In the genomic region with DNA sequence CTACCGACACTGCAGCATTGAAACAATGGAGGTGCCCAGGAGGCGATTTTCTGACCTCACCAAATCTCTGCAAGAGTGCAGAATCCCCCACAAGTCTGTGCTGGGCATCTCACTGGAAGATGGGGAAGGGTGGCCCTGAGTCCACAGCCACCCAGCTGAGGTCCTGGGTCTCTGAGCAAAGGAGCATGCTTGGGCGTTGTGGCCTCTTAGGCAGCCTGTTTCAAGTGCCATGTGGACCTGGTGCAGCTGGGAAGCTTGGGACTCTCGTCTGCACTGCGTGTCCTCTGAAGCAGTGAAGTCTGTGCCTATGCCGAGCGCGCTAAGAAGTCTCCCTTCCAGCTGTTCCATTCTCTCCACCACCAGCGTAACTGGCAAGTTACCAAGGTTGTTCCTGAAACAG, we compare ENCODE assay signal across 25 cellular contexts. TPM values are rescaled to one million over a fixed set of nuclear protein-coding genes. Genes with fewer than 3 reads are reported as not detected.
A peak's percentile ranks its signal among the peaks of the same experiment; 100 is the strongest.
DNase-seq lines count a peak whose midpoint lies in the region; ATAC-seq and TF ChIP-seq lines count a peak whose summit lies in the region.
"Had no signal": no experiment of that assay in that cellular context is flagged by ENCODE, and none has a peak within 500 bp of the region (broad histone marks: within the 10 kb centered on the region; RNA-seq: fewer than 3 reads in every experiment).

No MANE protein-coding gene starts in this region.

- H3K4me1 ChIP-seq in IMR-90 (ENCODE audit: control insufficient read depth, insufficient read depth, low read length), result no peaks in the 10 kb centered on the region
- H3K4me1 ChIP-seq in gastroesophageal sphincter, result peaks cover 4 to 89% (median 8%) of the 10 kb centered on the region in 3 donors
- peaks cover 23% of the 10 kb centered on the region for H3K4me1 ChIP-seq in upper lobe of right lung

- H3K4me2 ChIP-seq in IMR-90 (ENCODE audit: low read depth, low read length), result no peak overlapping the region
- H3K4me2 ChIP-seq: BLaER1 had no signal

- CTCF ChIA-PET in IMR-90 (lab: Yijun Ruan, JAX), result interaction anchor here (0.6 kb wide), 1 partner anchor 8 kb away, joined by 3 read pairs; no protein-coding TSS in a partner anchor

- no peaks in the 10 kb centered on the region for H3K79me1 ChIP-seq in IMR-90 (ENCODE audit: low read depth in 1 of 2, low read length in 2 of 2)

- H3K9me3 ChIP-seq in IMR-90 (ENCODE audit: control insufficient read depth, insufficient read depth, low read length) (no peaks in the 10 kb centered on the region), gastroesophageal sphincter (no peaks in the 10 kb centered on the region), upper lobe of right lung (no peaks in the 10 kb centered on the region)
- H3K9me3 ChIP-seq: BLaER1 had no signal

- no peak for TF ChIP-seq RAD21 in IMR-90 (IDR thresholded peaks at IDR 0.05; ENCODE audit: low read length)

- no peak overlapping the region for H2AK9ac ChIP-seq in IMR-90 (replicated peaks; ENCODE audit: low read depth, low read length, poor library complexity)

- POLR2A ChIA-PET in IMR-90 (lab: Charles Lee; ENCODE audit: unreplicated experiment), result no interaction called here

- H2BK20ac ChIP-seq in IMR-90 (ENCODE audit: low read depth, low read length), result no peak overlapping the region

- H3K56ac ChIP-seq in IMR-90 (ENCODE audit: extremely low read depth, insufficient read depth, low read length), result no peak overlapping the region

- TF ChIP-seq CTCF in IMR-90 (conservative IDR thresholded peaks at IDR 0.05; ENCODE audit: low read depth, low read length), result no peak
- TF ChIP-seq CTCF in dorsolateral prefrontal cortex (IDR thresholded peaks at IDR 0.05 in 54 of 56, conservative IDR thresholded peaks at IDR 0.05 in 2 of 56; ENCODE audit: low read depth in 1 of 56, partially characterized antibody in 56 of 56), result no peak
- no peak for TF ChIP-seq CTCF in gastroesophageal sphincter (IDR thresholded peaks at IDR 0.05)
- no peak for TF ChIP-seq CTCF in upper lobe of right lung (IDR thresholded peaks at IDR 0.05)

- no peak overlapping the region for H3K4ac ChIP-seq in IMR-90 (ENCODE audit: low read depth, low read length)

- H4K91ac ChIP-seq in IMR-90 (ENCODE audit: insufficient read depth, low read depth, low read length), result no peak overlapping the region

- in situ Hi-C loops in IMR-90 (cut with MboI; ENCODE audit: low sequenced_read_pairs), result no loop called here

- no peak overlapping the region for H3K14ac ChIP-seq in IMR-90 (replicated peaks; ENCODE audit: low read depth, low read length)

- H3K27ac ChIP-seq in IMR-90 (ENCODE audit: insufficient read depth, low read length) (no peak overlapping the region), dorsolateral prefrontal cortex (peak overlapping the region in 50 of 59 donors; percentile 6 to 89 (median 66)), gastroesophageal sphincter (peak overlapping the region in 1 of 4 donors; percentile 73), upper lobe of right lung (no peak overlapping the region)
- H3K27ac ChIP-seq: BLaER1, SK-N-MC had no signal

- no peak for TF ChIP-seq EP300 in gastroesophageal sphincter (IDR thresholded peaks at IDR 0.05)

- no peak overlapping the region for H3K18ac ChIP-seq in IMR-90 (ENCODE audit: low read depth, low read length)

- intact Hi-C loops in IMR-90 (cut with micrococcal nuclease), result no loop called here
- intact Hi-C loops in dorsolateral prefrontal cortex (cut with DNase I), result no loop called here
- intact Hi-C loops in upper lobe of right lung (cut with DNase I), result no loop called here

- H4K20me1 ChIP-seq in IMR-90 (ENCODE audit: insufficient read depth, low read length), result no peaks in the 10 kb centered on the region
- H4K20me1 ChIP-seq: BLaER1 had no signal

- H3K36me3 ChIP-seq in IMR-90 (ENCODE audit: control insufficient read depth, insufficient read depth, low read length) (no peaks in the 10 kb centered on the region), gastroesophageal sphincter (peaks cover 0 to 8% of the 10 kb centered on the region in 2 donors), upper lobe of right lung (no peaks in the 10 kb centered on the region)
- H3K36me3 ChIP-seq: BLaER1 had no signal

- dilution Hi-C loops in IMR-90 (cut with HindIII; ENCODE audit: low sequenced_read_pairs, unreplicated experiment), result no loop called here

- H2BK120ac ChIP-seq in IMR-90 (ENCODE audit: low read depth, low read length), result no peak overlapping the region

- no peak for TF ChIP-seq POLR2A in IMR-90 (IDR thresholded peaks at IDR 0.05; ENCODE audit: low read depth, low read length)
- TF ChIP-seq POLR2A in gastroesophageal sphincter (IDR thresholded peaks at IDR 0.05), result no peak

- peak overlapping the region; percentile 53 for H2AFZ ChIP-seq in IMR-90 (replicated peaks; ENCODE audit: low read length, poor library complexity)

- no peak overlapping the region for H3K9ac ChIP-seq in IMR-90 (ENCODE audit: low read depth, low read length)
- H3K9ac ChIP-seq: BLaER1 had no signal

- ATAC-seq in IMR-90 (ENCODE audit: low read depth) (no peak), GM21515 (IDR thresholded peaks at IDR 0.05; ENCODE audit: unreplicated experiment) (no peak), gastroesophageal sphincter (no peak), upper lobe of right lung (no peak)
- ATAC-seq: HCT116 had no signal

- DNase-seq in IMR-90, result no peak
- peak; percentile 28 for DNase-seq in NCI-H1694 treated with DMSO at 0.1 percent for 48 hours (lab: John Stamatoyannopoulos, UW)
- DNase-seq in dorsolateral prefrontal cortex, result peak in 1 of 10 donors; percentile 26
- peak; percentile 30 for DNase-seq in pons (ENCODE audit: low spot score)
- no peak for DNase-seq in central memory CD4-positive, alpha-beta T cell
- DNase-seq in upper lobe of right lung, result no peak
- DNase-seq: CD4-positive, alpha-beta memory T cell; COR-L47; DMS79 treated with DMSO at 0.1 percent for 48 hours; GF-D8; NCI-H1092; NCI-H1436 treated with DMSO at 0.1 percent for 48 hours; NCI-H2029; NCI-H446; NCI-H524 treated with DMSO at 0.1 percent for 48 hours; NCI-H774; SIG-M5 had no signal

- no peak overlapping the region for H4K8ac ChIP-seq in IMR-90 (ENCODE audit: low read depth in 2 of 2, low read length in 2 of 2)

- H2BK15ac ChIP-seq in IMR-90 (ENCODE audit: low read depth, low read length), result no peak overlapping the region

- H3K4me3 ChIP-seq in IMR-90 (ENCODE audit: insufficient read depth, low read depth, low read length) (no peak overlapping the region), dorsolateral prefrontal cortex (no peak overlapping the region), gastroesophageal sphincter (no peak overlapping the region), upper lobe of right lung (no peak overlapping the region)
- H3K4me3 ChIP-seq: BLaER1, SK-N-MC had no signal

- H3K27me3 ChIP-seq in IMR-90 (ENCODE audit: control insufficient read depth, insufficient read depth, low read length) (peaks cover 49% of the 10 kb centered on the region), dorsolateral prefrontal cortex (peaks cover 0 to 30% (median 0%) of the 10 kb centered on the region in 45 donors), gastroesophageal sphincter (no peaks in the 10 kb centered on the region), upper lobe of right lung (no peaks in the 10 kb centered on the region)
- H3K27me3 ChIP-seq: BLaER1 had no signal

- no peak overlapping the region for H2AK5ac ChIP-seq in IMR-90 (ENCODE audit: low read depth, low read length)

- H3K9me1 ChIP-seq in IMR-90 (ENCODE audit: insufficient read depth, low read length), result no peaks in the 10 kb centered on the region

- H3K23ac ChIP-seq in IMR-90 (ENCODE audit: low read depth, low read length), result no peak overlapping the region

- WGBS in IMR-90 (ENCODE audit: extremely low coverage in 2 of 2, insufficient read length in 1 of 2), 2 experiments, result no CpG with 5 or more reads among the region's 9 CpGs
- 86% methylated on average over 1 of the region's 9 CpGs; no CpG with 5 or more reads in 1 of the 2 donors for WGBS in gastroesophageal sphincter (ENCODE audit: low coverage in 1 of 2), 2 donors

- BruUV-seq in IMR-90 (replicated peaks; lab: Mats Ljungman, UMichigan), result no TSS peak

- no peak overlapping the region for H2BK5ac ChIP-seq in IMR-90 (ENCODE audit: low read depth, low read length, poor library complexity, severe bottlenecking)

- no peak overlapping the region for H4K5ac ChIP-seq in IMR-90 (ENCODE audit: low read depth, low read length)

TF ChIP-seq in IMR-90, 13 proteins besides CTCF, POLR2A, EP300 and RAD21 (continues in another document):
- TF ChIP-seq MAFK (IDR thresholded peaks at IDR 0.05; ENCODE audit: low read depth, low read length), result no peak
- TF ChIP-seq CEBPB (IDR thresholded peaks at IDR 0.05; ENCODE audit: low read depth, low read length), result no peak
- TF ChIP-seq NFE2L2 (IDR thresholded peaks at IDR 0.05; ENCODE audit: low read depth, low read length), result no peak
- TF ChIP-seq BHLHE40 (IDR thresholded peaks at IDR 0.05; ENCODE audit: low read depth, low read length), result no peak
- TF ChIP-seq MXI1 (IDR thresholded peaks at IDR 0.05; ENCODE audit: borderline replicate concordance, low read depth, low read length), result no peak
- TF ChIP-seq RFX5 (IDR thresholded peaks at IDR 0.05; ENCODE audit: low read depth, low read length), result no peak
- TF ChIP-seq MAZ (IDR thresholded peaks at IDR 0.05; ENCODE audit: borderline replicate concordance, low read depth, low read length), result no peak
- TF ChIP-seq CHD1 (IDR thresholded peaks at IDR 0.05; ENCODE audit: low read depth, low read length), result no peak
- TF ChIP-seq SMC3 (IDR thresholded peaks at IDR 0.05; ENCODE audit: low read depth, low read length), result no peak

RNA-seq across cellular contexts. Expression of a gene that starts 4.9 kb away (rescaled TPM):
- total RNA-seq in IMR-90 (2012; rRNA removed) (not detected in 2 replicates), dorsolateral prefrontal cortex (1 to 10 TPM in 7 of 120 experiments, under 1 TPM in 46, not detected in 67; 0.13 to 3.1 (median 0.46) TPM), gastroesophageal sphincter (under 1 TPM in 2 of 4 donors, not detected in 2; 0.31 to 0.81 TPM), upper lobe of right lung (not detected)
- not detected in 2 replicates for polyA plus RNA-seq in IMR-90 (2012; rRNA removed)
- polyA plus RNA-seq in IMR-90 (2012; cell fraction: cytosol; rRNA removed), result not detected in 2 replicates
- polyA plus RNA-seq in IMR-90 (2012; cell fraction: nucleus; rRNA removed; ENCODE audit: low replicate concordance), result not detected in 2 replicates
- total RNA-seq: CD4-positive, alpha-beta memory T cell; H4; MCF 10A had no signal
- polyA plus RNA-seq: AG04450; CD4-positive, alpha-beta memory T cell had no signal

RNA-seq across cellular contexts. Expression of a gene that starts 5.4 kb away (rescaled TPM):
- total RNA-seq in IMR-90 (2012; rRNA removed), result not detected in 2 replicates
- not detected in 2 replicates for polyA plus RNA-seq in IMR-90 (2012; rRNA removed)
- polyA plus RNA-seq in IMR-90 (2012; cell fraction: cytosol; rRNA removed), result not detected in 2 replicates
- not detected in 2 replicates for polyA plus RNA-seq in IMR-90 (2012; cell fraction: nucleus; rRNA removed; ENCODE audit: low replicate concordance)
- total RNA-seq in dorsolateral prefrontal cortex, result 10 to 100 TPM in 65 of 120 experiments, 1 to 10 TPM in 55; 2.9 to 18.7 (median 10.4) TPM
- 10 to 100 TPM in 3 of 4 donors, 1 to 10 TPM in 1; 9.2 to 27.9 (median 18.8) TPM for total RNA-seq in gastroesophageal sphincter
- total RNA-seq in upper lobe of right lung, result 0.87 TPM
- total RNA-seq: H4, MCF 10A had no signal
- polyA plus RNA-seq: AG04450 had no signal

RNA-seq across cellular contexts. Expression of a gene that starts 52.1 kb away (rescaled TPM):
- total RNA-seq in IMR-90 (2012; rRNA removed) (not detected in 2 replicates), dorsolateral prefrontal cortex (under 1 TPM in 1 of 120 experiments, not detected in 119; 0.28 TPM), gastroesophageal sphincter (not detected), upper lobe of right lung (not detected)
- not detected in 2 replicates for polyA plus RNA-seq in IMR-90 (2012; rRNA removed)
- not detected in 2 replicates for polyA plus RNA-seq in IMR-90 (2012; cell fraction: cytosol; rRNA removed)
- polyA plus RNA-seq in IMR-90 (2012; cell fraction: nucleus; rRNA removed; ENCODE audit: low replicate concordance), result not detected in 2 replicates
- total RNA-seq: CD4-positive, alpha-beta memory T cell; H4; MCF 10A had no signal
- polyA plus RNA-seq: AG04450; CD4-positive, alpha-beta memory T cell had no signal

Comparison
In these comparisons a context has a peak if more than half of its experiments do, and no peak if none do; other contexts are left out.
1. DNase-seq: peak in NCI-H1694 treated with DMSO at 0.1 percent for 48 hours (single experiment) and pons (single experiment); none in IMR-90 (single experiment), central memory CD4-positive, alpha-beta T cell (single experiment) and upper lobe of right lung (single experiment).
2. H3K27ac ChIP-seq: peak in dorsolateral prefrontal cortex (50 of 59); none in IMR-90 (single experiment) and upper lobe of right lung (single experiment).